8 cellular contexts compared by ENCODE assay signal in genomic region chr15:92809064-92809879, GRCh38.
DNase-seq lines count a peak whose midpoint lies in the region; ATAC-seq and TF ChIP-seq lines count a peak whose summit lies in the region.

No MANE protein-coding gene starts in this region.

- H3K9me3 ChIP-seq in H9 (ENCODE audit: control insufficient read depth, low read depth, low read length) (no peaks in the 10 kb centered on the region), Loucy (ENCODE audit: insufficient read depth, low read depth, low read length) (no peaks in the 10 kb centered on the region), RWPE2 (ENCODE audit: severe bottlenecking) (no peaks in the 10 kb centered on the region), stomach (no peaks in the 10 kb centered on the region)

- H3K4me3 ChIP-seq in Loucy (ENCODE audit: low read length, poor library complexity, severe bottlenecking) (peak overlapping the region; percentile 82), RWPE2 (ENCODE audit: severe bottlenecking) (peak overlapping the region; percentile 39), stomach (peak overlapping the region; percentile 46 to 60 (median 57))

- H3K4me2 ChIP-seq in H9 (ENCODE audit: insufficient read depth, insufficient read length, low read length) (peak overlapping the region; percentile 83), Loucy (ENCODE audit: low read depth, low read length, poor library complexity, severe bottlenecking) (peak overlapping the region; percentile 91)

- peak in 1 of 4 donors; percentile 25 for TF ChIP-seq POLR2A in stomach (IDR thresholded peaks at IDR 0.05)

- H2BK12ac ChIP-seq in H9 (ENCODE audit: insufficient read length, low read depth, low read length): peak overlapping the region; percentile 30

- H2BK120ac ChIP-seq in H9 (ENCODE audit: low read depth, low read length, poor library complexity, severe bottlenecking): peak overlapping the region; percentile 85

- peak overlapping the region; percentile 38 for H3K23ac ChIP-seq in H9 (ENCODE audit: insufficient read length, low read depth, low read length)

- intact Hi-C loops in stomach (cut with DNase I; ENCODE audit: low total_unique reads): loop anchor here (10.0 kb wide), 1 partner anchor 116 kb away; no protein-coding TSS in a partner anchor

- WGBS in H9 (ENCODE audit: extremely low coverage, insufficient read length, low lambda C conversion rate): no CpG with 5 or more reads among the region's 80 CpGs
- WGBS in stomach, 5 donors: 0% methylated on average over 36 to 80 of the region's 80 CpGs

- peak overlapping the region; percentile 99 for H4K5ac ChIP-seq in H9 (ENCODE audit: insufficient read length, low read depth, low read length)

- H2AFZ ChIP-seq in H9 (ENCODE audit: low read length) (no peak overlapping the region), Loucy (ENCODE audit: low read length) (peak overlapping the region; percentile 37)

- no peaks in the 10 kb centered on the region for H3K9me2 ChIP-seq in Loucy (replicated peaks; ENCODE audit: low read depth, low read length)

- H3K4me1 Mint-ChIP-seq in H9 (peaks cover 37 to 41% of the 10 kb centered on the region in 2 experiments), neural crest cell (peaks cover 53% of the 10 kb centered on the region)

- H3K36me3 ChIP-seq in Loucy (ENCODE audit: insufficient read depth, low read length): no peaks in the 10 kb centered on the region
- H3K36me3 ChIP-seq in RWPE2 (ENCODE audit: low read depth): no peaks in the 10 kb centered on the region
- H3K36me3 ChIP-seq in stomach: no peaks in the 10 kb centered on the region

- H3K9ac ChIP-seq in H9 (ENCODE audit: extremely low read depth, insufficient read length, low read length) (peak overlapping the region; percentile 100), Loucy (ENCODE audit: low read depth, low read length, poor library complexity, severe bottlenecking) (peak overlapping the region; percentile 99)

- H3K56ac ChIP-seq in H9 (ENCODE audit: insufficient read length, low read depth, low read length): peak overlapping the region; percentile 93

- no peaks in the 10 kb centered on the region for H4K20me1 ChIP-seq in H9 (ENCODE audit: control insufficient read depth, insufficient read depth, insufficient read length)
- no peaks in the 10 kb centered on the region for H4K20me1 ChIP-seq in Loucy (ENCODE audit: insufficient read depth, low read length, poor library complexity, severe bottlenecking)

- H2BK5ac ChIP-seq in H9 (ENCODE audit: insufficient read length, low read length): peak overlapping the region; percentile 99

- H3K14ac ChIP-seq in H9 (ENCODE audit: insufficient read depth, low read length): peak overlapping the region; percentile 99

- H2AK5ac ChIP-seq in H9 (ENCODE audit: insufficient read length, low read length): peak overlapping the region; percentile 75

- H3K36me3 Mint-ChIP-seq in H9 (ENCODE audit: insufficient read depth in 1 of 3, low read depth in 3 of 3) (no peaks in the 10 kb centered on the region), neural crest cell (ENCODE audit: low read depth) (peaks cover 4% of the 10 kb centered on the region)

- no peaks in the 10 kb centered on the region for H3K27me3 Mint-ChIP-seq in H9 (ENCODE audit: low read depth)
- no peaks in the 10 kb centered on the region for H3K27me3 Mint-ChIP-seq in neural crest cell (ENCODE audit: low read depth)

- H3K4me3 Mint-ChIP-seq in H9 (peak overlapping the region; percentile 80 to 87), neural crest cell (peak overlapping the region; percentile 89)

- H3K79me2 ChIP-seq in H9 (ENCODE audit: insufficient read depth, low read length) (no peaks in the 10 kb centered on the region), Loucy (ENCODE audit: insufficient read depth, low read length) (peaks cover 30% of the 10 kb centered on the region)

- H4K8ac ChIP-seq in H9 (replicated peaks; ENCODE audit: insufficient read length, low read depth, low read length): peak overlapping the region; percentile 93

- no peaks in the 10 kb centered on the region for H3K27me3 ChIP-seq in H9 (ENCODE audit: insufficient read depth, low read length)
- no peaks in the 10 kb centered on the region for H3K27me3 ChIP-seq in Loucy (ENCODE audit: insufficient read depth, low read length, poor library complexity, severe bottlenecking)
- no peaks in the 10 kb centered on the region for H3K27me3 ChIP-seq in RWPE2 (ENCODE audit: insufficient read depth, poor library complexity, severe bottlenecking)
- no peaks in the 10 kb centered on the region for H3K27me3 ChIP-seq in stomach

- H4K91ac ChIP-seq in H9 (ENCODE audit: insufficient read length, low read depth, low read length): peak overlapping the region; percentile 95

- H2BK15ac ChIP-seq in H9 (ENCODE audit: low read depth, low read length): no peak overlapping the region

- TF ChIP-seq CTCF in H9 (conservative IDR thresholded peaks at IDR 0.05) (peak; percentile 100), Loucy (conservative IDR thresholded peaks at IDR 0.05; ENCODE audit: low read length) (peak; percentile 79), RWPE2 (IDR thresholded peaks at IDR 0.05; ENCODE audit: poor library complexity, severe bottlenecking) (peak; percentile 100), neural crest cell (conservative IDR thresholded peaks at IDR 0.05) (peak; percentile 99), stomach (IDR thresholded peaks at IDR 0.05) (peak in 5 of 7 experiments; percentile 72 to 99 (median 98))

- H3K27ac ChIP-seq in H9 (ENCODE audit: insufficient read length, low read depth, low read length) (peak overlapping the region; percentile 100), RWPE2 (ENCODE audit: poor library complexity, severe bottlenecking) (peak overlapping the region; percentile 96), stomach (peak overlapping the region; percentile 93 to 99 (median 96))

- H3K4ac ChIP-seq in H9 (ENCODE audit: low read depth, low read length): peak overlapping the region; percentile 97

- H3K4me1 ChIP-seq in H9 (ENCODE audit: insufficient read depth, low read length) (peaks cover 7% of the 10 kb centered on the region; the same call in 1 of the 2 replicates), Loucy (ENCODE audit: insufficient read depth, low read length, poor library complexity, severe bottlenecking) (peaks cover 31% of the 10 kb centered on the region), RWPE2 (ENCODE audit: insufficient read depth, poor library complexity, severe bottlenecking) (peaks cover 34% of the 10 kb centered on the region), stomach (peaks cover 23 to 54% (median 41%) of the 10 kb centered on the region in 4 donors)

- peak overlapping the region; percentile 97 for H3T11ph ChIP-seq in H9 (ENCODE audit: low read length)

- peak overlapping the region; percentile 60 for H2BK20ac ChIP-seq in H9 (ENCODE audit: low read depth, low read length, poor library complexity, severe bottlenecking)

- H3F3A ChIP-seq in Loucy (ENCODE audit: low read depth): no peaks in the 10 kb centered on the region

- peak; percentile 8 for TF ChIP-seq EP300 in stomach (IDR thresholded peaks at IDR 0.05)

- peak; percentile 99 for DNase-seq in GDM1 (lab: John Stamatoyannopoulos, UW)
- DNase-seq in H9: peak; percentile 98
- DNase-seq in RWPE2 (ENCODE audit: low spot score): peak; percentile 99
- DNase-seq in activated effector memory CD4-positive, alpha-beta T cell treated with anti-CD3 and anti-CD28 coated beads, Interleukin-2, amount 50 U/mL, for 16 hours: peak; percentile 100
- peak; percentile 97 for DNase-seq in fibroblast of the conjunctiva (ENCODE audit: low read depth)
- DNase-seq in neural crest cell (ENCODE audit: low read depth, low spot score): peak; percentile 97
- peak; percentile 99 for DNase-seq in stomach

- peak overlapping the region; percentile 99 for H3K18ac ChIP-seq in H9 (ENCODE audit: insufficient read length, low read depth, low read length)

- H3K9me3 Mint-ChIP-seq in H9: no peaks in the 10 kb centered on the region; a peak in 1 of 5 replicates
- no peaks in the 10 kb centered on the region for H3K9me3 Mint-ChIP-seq in neural crest cell

- peak overlapping the region; percentile 100 for H3K27ac Mint-ChIP-seq in H9
- H3K27ac Mint-ChIP-seq in neural crest cell (ENCODE audit: unreplicated experiment): peak overlapping the region; percentile 99

- ATAC-seq in RWPE2 (ENCODE audit: low read depth): peak; percentile 74

- H3K23me2 ChIP-seq in H9 (ENCODE audit: insufficient read length, low read depth, low read length, poor library complexity, severe bottlenecking): peaks cover 18% of the 10 kb centered on the region

- H3K79me1 ChIP-seq in H9 (ENCODE audit: insufficient read depth, low read depth, low read length, poor library complexity, severe bottlenecking): no peaks in the 10 kb centered on the region

Comparison
In these comparisons a context has a peak if more than half of its experiments do, and no peak if none do; other contexts are left out.
1. Peak in every context shown above with its lines: DNase-seq, ATAC-seq, H3K4me3 ChIP-seq and H3K27ac ChIP-seq.